ENCODE assay signal across 1 cellular context in the genomic region with DNA sequence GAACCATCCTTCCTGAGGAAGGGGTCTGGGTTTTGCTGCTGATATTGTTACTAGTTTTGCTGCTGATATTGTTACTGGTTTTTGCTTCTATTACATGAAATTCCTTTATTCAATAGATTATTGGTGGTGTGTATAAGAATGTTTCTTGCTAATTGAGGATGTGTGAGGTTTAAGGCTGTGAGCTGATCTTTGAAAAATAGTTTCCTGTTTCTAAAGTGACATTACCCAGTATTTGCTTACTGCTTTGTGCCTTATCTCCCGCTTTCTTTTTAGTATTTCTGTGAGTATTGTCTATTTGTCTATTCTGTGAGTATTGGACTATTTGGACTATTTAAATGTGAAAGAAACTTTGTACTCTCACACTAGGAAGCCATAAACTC.
TF ChIP-seq lines count a peak whose summit lies in the region.

No MANE protein-coding gene starts in this region.

TF ChIP-seq in GM12878, 131 proteins besides CTCF, POLR2A, EP300 and RAD21:
- TF ChIP-seq, protein P1, sequence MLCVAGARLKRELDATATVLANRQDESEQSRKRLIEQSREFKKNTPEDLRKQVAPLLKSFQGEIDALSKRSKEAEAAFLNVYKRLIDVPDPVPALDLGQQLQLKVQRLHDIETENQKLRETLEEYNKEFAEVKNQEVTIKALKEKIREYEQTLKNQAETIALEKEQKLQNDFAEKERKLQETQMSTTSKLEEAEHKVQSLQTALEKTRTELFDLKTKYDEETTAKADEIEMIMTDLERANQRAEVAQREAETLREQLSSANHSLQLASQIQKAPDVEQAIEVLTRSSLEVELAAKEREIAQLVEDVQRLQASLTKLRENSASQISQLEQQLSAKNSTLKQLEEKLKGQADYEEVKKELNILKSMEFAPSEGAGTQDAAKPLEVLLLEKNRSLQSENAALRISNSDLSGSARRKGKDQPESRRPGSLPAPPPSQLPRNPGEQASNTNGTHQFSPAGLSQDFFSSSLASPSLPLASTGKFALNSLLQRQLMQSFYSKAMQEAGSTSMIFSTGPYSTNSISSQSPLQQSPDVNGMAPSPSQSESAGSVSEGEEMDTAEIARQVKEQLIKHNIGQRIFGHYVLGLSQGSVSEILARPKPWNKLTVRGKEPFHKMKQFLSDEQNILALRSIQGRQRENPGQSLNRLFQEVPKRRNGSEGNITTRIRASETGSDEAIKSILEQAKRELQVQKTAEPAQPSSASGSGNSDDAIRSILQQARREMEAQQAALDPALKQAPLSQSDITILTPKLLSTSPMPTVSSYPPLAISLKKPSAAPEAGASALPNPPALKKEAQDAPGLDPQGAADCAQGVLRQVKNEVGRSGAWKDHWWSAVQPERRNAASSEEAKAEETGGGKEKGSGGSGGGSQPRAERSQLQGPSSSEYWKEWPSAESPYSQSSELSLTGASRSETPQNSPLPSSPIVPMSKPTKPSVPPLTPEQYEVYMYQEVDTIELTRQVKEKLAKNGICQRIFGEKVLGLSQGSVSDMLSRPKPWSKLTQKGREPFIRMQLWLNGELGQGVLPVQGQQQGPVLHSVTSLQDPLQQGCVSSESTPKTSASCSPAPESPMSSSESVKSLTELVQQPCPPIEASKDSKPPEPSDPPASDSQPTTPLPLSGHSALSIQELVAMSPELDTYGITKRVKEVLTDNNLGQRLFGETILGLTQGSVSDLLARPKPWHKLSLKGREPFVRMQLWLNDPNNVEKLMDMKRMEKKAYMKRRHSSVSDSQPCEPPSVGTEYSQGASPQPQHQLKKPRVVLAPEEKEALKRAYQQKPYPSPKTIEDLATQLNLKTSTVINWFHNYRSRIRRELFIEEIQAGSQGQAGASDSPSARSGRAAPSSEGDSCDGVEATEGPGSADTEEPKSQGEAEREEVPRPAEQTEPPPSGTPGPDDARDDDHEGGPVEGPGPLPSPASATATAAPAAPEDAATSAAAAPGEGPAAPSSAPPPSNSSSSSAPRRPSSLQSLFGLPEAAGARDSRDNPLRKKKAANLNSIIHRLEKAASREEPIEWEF (IDR thresholded peaks at IDR 0.05; ENCODE audit: insufficient replicate concordance, low read depth, low read length), result peak; percentile 31
- TF ChIP-seq, protein P2, sequence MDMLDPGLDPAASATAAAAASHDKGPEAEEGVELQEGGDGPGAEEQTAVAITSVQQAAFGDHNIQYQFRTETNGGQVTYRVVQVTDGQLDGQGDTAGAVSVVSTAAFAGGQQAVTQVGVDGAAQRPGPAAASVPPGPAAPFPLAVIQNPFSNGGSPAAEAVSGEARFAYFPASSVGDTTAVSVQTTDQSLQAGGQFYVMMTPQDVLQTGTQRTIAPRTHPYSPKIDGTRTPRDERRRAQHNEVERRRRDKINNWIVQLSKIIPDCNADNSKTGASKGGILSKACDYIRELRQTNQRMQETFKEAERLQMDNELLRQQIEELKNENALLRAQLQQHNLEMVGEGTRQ (IDR thresholded peaks at IDR 0.05; ENCODE audit: borderline replicate concordance, low read depth, low read length), result no peak
- TF ChIP-seq NFIC (IDR thresholded peaks at IDR 0.05; ENCODE audit: low read depth, low read length), result 0 out of 2 replicates have a peak, but pooled peaks have one; percentile 9
